In the genomic region with DNA sequence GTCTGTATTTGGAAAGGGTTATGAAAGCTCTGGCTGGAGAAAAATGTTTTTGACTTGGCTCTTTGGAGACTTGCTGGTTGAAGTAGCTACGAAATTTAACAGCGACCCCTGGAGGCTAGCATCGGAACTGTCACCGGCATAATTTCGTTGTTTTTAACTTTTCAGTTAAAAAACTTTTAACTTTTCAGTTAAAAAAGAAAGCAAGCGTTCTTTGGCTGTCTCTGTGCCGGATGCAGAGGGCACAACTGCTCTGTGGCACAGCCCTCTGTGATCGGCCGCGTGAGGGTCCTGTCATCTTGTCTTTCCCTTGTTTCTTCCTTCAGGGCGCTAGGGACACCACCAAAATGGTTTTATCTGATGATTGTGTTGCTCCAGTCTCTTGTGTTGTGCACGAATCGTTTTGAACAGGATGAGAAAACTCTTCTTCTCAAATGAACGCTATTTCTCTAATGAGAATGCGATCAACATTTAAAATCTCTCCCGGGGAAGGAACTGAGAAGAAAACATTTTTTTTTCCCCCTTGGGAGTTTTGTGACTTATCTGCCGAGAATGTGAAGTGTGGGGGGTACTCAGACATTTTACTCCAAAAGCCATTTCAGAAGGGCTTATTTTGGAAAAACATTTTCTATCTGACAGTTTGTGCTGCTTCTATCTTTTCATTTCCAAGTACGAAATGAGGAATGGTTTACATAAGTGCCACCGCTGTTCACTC, we compare ENCODE assay signal across 9 cellular contexts. TPM values are rescaled to one million over a fixed set of nuclear protein-coding genes. Genes with fewer than 3 reads are reported as not detected.
A peak's percentile ranks its signal among the peaks of the same experiment; 100 is the strongest.
DNase-seq lines count a peak whose midpoint lies in the region; ATAC-seq and TF ChIP-seq lines count a peak whose summit lies in the region.
"Had no signal": no experiment of that assay in that cellular context is flagged by ENCODE, and none has a peak within 500 bp of the region (broad histone marks: within the 10 kb centered on the region; RNA-seq: fewer than 3 reads in every experiment).

No MANE protein-coding gene starts in this region.

- H3K4me2 ChIP-seq in H9 (ENCODE audit: insufficient read depth, insufficient read length, low read length) (peak overlapping the region; percentile 47), smooth muscle cell (peak overlapping the region; percentile 89)

- H3K4me1 ChIP-seq in H9 (ENCODE audit: insufficient read depth, low read length) (no peaks in the 10 kb centered on the region), smooth muscle cell (ENCODE audit: low read depth) (peaks cover 2% of the 10 kb centered on the region)

- no peak overlapping the region for H4K8ac ChIP-seq in H9 (replicated peaks; ENCODE audit: insufficient read length, low read depth, low read length)

- H2AK5ac ChIP-seq in H9 (ENCODE audit: insufficient read length, low read length), result no peak overlapping the region

- H4K91ac ChIP-seq in H9 (ENCODE audit: insufficient read length, low read depth, low read length), result no peak overlapping the region

- H2AFZ ChIP-seq in H9 (ENCODE audit: low read length) (peak overlapping the region; percentile 83), smooth muscle cell (ENCODE audit: low read depth) (peak overlapping the region; percentile 99)

- no peak overlapping the region for H3K56ac ChIP-seq in H9 (ENCODE audit: insufficient read length, low read depth, low read length)

- H2BK120ac ChIP-seq in H9 (ENCODE audit: low read depth, low read length, poor library complexity, severe bottlenecking), result no peak overlapping the region

- H4K20me1 ChIP-seq in H9 (ENCODE audit: control insufficient read depth, insufficient read depth, insufficient read length), result peaks cover 3% of the 10 kb centered on the region
- H4K20me1 ChIP-seq in smooth muscle cell (ENCODE audit: low read depth), result no peaks in the 10 kb centered on the region

- ATAC-seq in HG03460 (IDR thresholded peaks at IDR 0.05; ENCODE audit: unreplicated experiment), result no peak
- no peak for ATAC-seq in GM21367 (IDR thresholded peaks at IDR 0.05; ENCODE audit: unreplicated experiment)

- no peak overlapping the region for H4K5ac ChIP-seq in H9 (ENCODE audit: insufficient read length, low read depth, low read length)

- H3K4ac ChIP-seq in H9 (ENCODE audit: low read depth, low read length), result no peak overlapping the region

- TF ChIP-seq CTCF in BJ (IDR thresholded peaks at IDR 0.05; ENCODE audit: insufficient read depth, low read depth, low read length) (peak; percentile 88), H9 (conservative IDR thresholded peaks at IDR 0.05) (peak; percentile 97), smooth muscle cell (IDR thresholded peaks at IDR 0.05; ENCODE audit: borderline replicate concordance, insufficient read depth, poor library complexity, severe bottlenecking) (peak; percentile 99)

- no peaks in the 10 kb centered on the region for H3F3A ChIP-seq in smooth muscle cell (ENCODE audit: low read depth)

- H3K9me3 ChIP-seq in H9 (ENCODE audit: control insufficient read depth, low read depth, low read length) (no peaks in the 10 kb centered on the region), smooth muscle cell (replicated peaks; ENCODE audit: low read depth) (no peaks in the 10 kb centered on the region)

- H3K79me2 ChIP-seq in H9 (ENCODE audit: insufficient read depth, low read length), result no peaks in the 10 kb centered on the region
- no peaks in the 10 kb centered on the region for H3K79me2 ChIP-seq in smooth muscle cell (ENCODE audit: low read depth)

- H3K23ac ChIP-seq in H9 (ENCODE audit: insufficient read length, low read depth, low read length), result no peak overlapping the region

- no peak overlapping the region for H3T11ph ChIP-seq in H9 (ENCODE audit: low read length)

- H2BK12ac ChIP-seq in H9 (ENCODE audit: insufficient read length, low read depth, low read length), result no peak overlapping the region

- CTCF ChIA-PET in BJ (lab: Yijun Ruan, JAX), result interaction anchor here (0.6 to 1.7 kb wide), 17 partner anchors 11 to 1433 kb away, joined by 3 to 9 read pairs (median 3); no protein-coding TSS in a partner anchor

- no peak overlapping the region for H3K18ac ChIP-seq in H9 (ENCODE audit: insufficient read length, low read depth, low read length)

- H3K36me3 Mint-ChIP-seq in H9 (ENCODE audit: insufficient read depth in 1 of 3, low read depth in 3 of 3), result peaks cover 0 to 4% (median 3%) of the 10 kb centered on the region in 3 experiments; a peak in 3 of 7 replicates
- H3K36me3 Mint-ChIP-seq in activated naive CD8-positive, alpha-beta T cell treated with anti-CD3 and anti-CD28 coated beads for 36 hours, result no peaks in the 10 kb centered on the region

- H3K27me3 ChIP-seq in BJ (ENCODE audit: control insufficient read depth, insufficient read depth, low read length) (no peaks in the 10 kb centered on the region), H9 (ENCODE audit: insufficient read depth, low read length) (no peaks in the 10 kb centered on the region), smooth muscle cell (ENCODE audit: low read depth) (no peaks in the 10 kb centered on the region)

- DNase-seq in BJ (ENCODE audit: low read depth), result peak; percentile 8
- peak; percentile 50 for DNase-seq in H9
- DNase-seq in RPMI7951 (ENCODE audit: low read depth), result peak; percentile 30
- DNase-seq in activated naive CD8-positive, alpha-beta T cell treated with anti-CD3 and anti-CD28 coated beads for 36 hours, result peak; percentile 9
- DNase-seq in hepatic stellate cell (ENCODE audit: low spot score), result peak; percentile 17
- DNase-seq in smooth muscle cell (lab: John Stamatoyannopoulos, UW; ENCODE audit: unreplicated experiment), result peak; percentile 4

- no peak overlapping the region for H2BK20ac ChIP-seq in H9 (ENCODE audit: low read depth, low read length, poor library complexity, severe bottlenecking)

- no peak overlapping the region for H3K27ac Mint-ChIP-seq in H9
- no peak overlapping the region for H3K27ac Mint-ChIP-seq in activated naive CD8-positive, alpha-beta T cell treated with anti-CD3 and anti-CD28 coated beads for 36 hours

- H2BK5ac ChIP-seq in H9 (ENCODE audit: insufficient read length, low read length), result no peak overlapping the region

- no peaks in the 10 kb centered on the region for H3K23me2 ChIP-seq in H9 (ENCODE audit: insufficient read length, low read depth, low read length, poor library complexity, severe bottlenecking)

- H3K79me1 ChIP-seq in H9 (ENCODE audit: insufficient read depth, low read depth, low read length, poor library complexity, severe bottlenecking), result no peaks in the 10 kb centered on the region

- WGBS in H9 (ENCODE audit: extremely low coverage, insufficient read length, low lambda C conversion rate), result no CpG with 5 or more reads among the region's 19 CpGs
- WGBS in smooth muscle cell (ENCODE audit: low lambda C conversion rate), result 18% methylated on average over 19 of the region's 19 CpGs

- peaks cover 5 to 6% of the 10 kb centered on the region in 2 experiments for H3K4me1 Mint-ChIP-seq in H9
- peaks cover 5% of the 10 kb centered on the region for H3K4me1 Mint-ChIP-seq in activated naive CD8-positive, alpha-beta T cell treated with anti-CD3 and anti-CD28 coated beads for 36 hours

- peaks cover 19% of the 10 kb centered on the region for H3K27me3 Mint-ChIP-seq in H9 (ENCODE audit: low read depth)
- peaks cover 26% of the 10 kb centered on the region for H3K27me3 Mint-ChIP-seq in activated naive CD8-positive, alpha-beta T cell treated with anti-CD3 and anti-CD28 coated beads for 36 hours

- peaks cover 2 to 3% of the 10 kb centered on the region in 2 experiments; a peak in 2 of 5 replicates for H3K9me3 Mint-ChIP-seq in H9
- H3K9me3 Mint-ChIP-seq in activated naive CD8-positive, alpha-beta T cell treated with anti-CD3 and anti-CD28 coated beads for 36 hours, result no peaks in the 10 kb centered on the region

- H3K4me3 ChIP-seq in BJ (ENCODE audit: low read depth, low read length), result peak overlapping the region; percentile 29
- peak overlapping the region; percentile 57 for H3K4me3 ChIP-seq in smooth muscle cell

- peak overlapping the region; percentile 63 for H3K9ac ChIP-seq in H9 (ENCODE audit: extremely low read depth, insufficient read length, low read length)
- peak overlapping the region; percentile 77 for H3K9ac ChIP-seq in smooth muscle cell (ENCODE audit: low read depth)

- H3K36me3 ChIP-seq in BJ (ENCODE audit: control insufficient read depth, insufficient read depth, low read length), result no peaks in the 10 kb centered on the region
- no peaks in the 10 kb centered on the region for H3K36me3 ChIP-seq in smooth muscle cell (ENCODE audit: low read depth)

- peak overlapping the region in 1 of 2 experiments; percentile 51; a peak in 3 of 5 replicates for H3K4me3 Mint-ChIP-seq in H9
- H3K4me3 Mint-ChIP-seq in activated naive CD8-positive, alpha-beta T cell treated with anti-CD3 and anti-CD28 coated beads for 36 hours, result no peak overlapping the region

- H3K14ac ChIP-seq in H9 (ENCODE audit: insufficient read depth, low read length), result no peak overlapping the region

- H3K27ac ChIP-seq in H9 (ENCODE audit: insufficient read length, low read depth, low read length) (no peak overlapping the region), smooth muscle cell (ENCODE audit: low read depth) (peak overlapping the region; percentile 31)

- H2BK15ac ChIP-seq in H9 (ENCODE audit: low read depth, low read length), result no peak overlapping the region

- POLR2A ChIA-PET in BJ (lab: Charles Lee), result no interaction called here

RNA-seq across cellular contexts. Expression of a gene that starts 57.1 kb away (rescaled TPM):
- polyA plus RNA-seq in BJ (2011; rRNA removed) (0.06 and 0.07 TPM in 2 replicates), smooth muscle cell (not detected in 2 replicates)
- not detected in 2 replicates for polyA minus RNA-seq in BJ (2011; rRNA and poly(A)+ RNA removed)
- total RNA-seq in H9 (2021) (not detected in 2 replicates), smooth muscle cell (not detected in 2 replicates)
- 0.10 TPM in 1 of 2 replicates, not detected in the other for total RNA-seq in RPMI7951 (2014; rRNA removed; shearing (Covaris generic))
- total RNA-seq in activated naive CD8-positive, alpha-beta T cell treated with anti-CD3 and anti-CD28 coated beads for 36 hours, result not detected
- total RNA-seq: T-helper 1 cell treated with Interleukin-12 subunit alpha and Interleukin-12 subunit beta and Interleukin-4 antibody, amounts not matched to agents 30 ng/mL and 1 ng/mL, for 36 hours had no signal
